ENCODE assay signal across 8 cellular contexts in the genomic region with DNA sequence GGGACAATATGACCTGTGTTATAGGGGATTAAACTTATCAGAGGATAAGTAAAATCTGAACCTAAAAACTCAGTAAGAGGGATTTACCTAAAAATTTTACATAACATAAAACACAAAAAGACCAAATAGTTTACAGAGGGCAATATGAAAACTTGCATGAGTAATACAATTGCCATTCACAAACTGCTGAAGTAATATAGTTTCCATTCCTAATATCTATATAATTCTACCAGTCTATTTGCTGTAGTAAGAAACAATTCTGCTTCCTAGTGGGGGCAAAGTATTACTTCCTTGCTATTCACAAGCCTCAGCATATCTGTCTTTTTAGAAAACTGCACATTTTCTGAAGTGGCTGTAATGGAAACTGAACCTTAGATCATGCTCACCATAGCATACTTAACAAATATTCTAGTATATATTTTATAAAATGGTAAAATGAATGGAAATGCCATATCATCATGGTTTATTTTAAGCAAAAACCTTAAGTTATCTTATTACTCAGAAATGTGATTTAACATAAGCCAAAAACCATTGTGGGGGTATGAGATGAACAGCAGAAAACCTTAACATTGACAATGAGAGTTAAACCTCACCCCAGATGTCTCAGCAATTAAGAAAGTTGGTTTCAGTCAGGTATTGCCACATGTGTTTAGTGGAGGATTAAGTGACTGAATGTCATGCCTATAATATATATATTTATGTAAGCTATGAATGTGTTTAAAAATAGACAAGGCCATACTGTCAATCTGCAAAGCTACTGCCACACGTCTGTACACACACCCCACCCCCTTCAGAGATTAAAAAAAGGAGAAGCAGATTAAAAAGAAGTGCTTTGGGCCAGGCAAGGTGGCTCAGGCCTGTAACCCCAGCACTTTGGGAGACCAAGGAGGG.
DNase-seq lines count a peak whose midpoint lies in the region; ATAC-seq lines count a peak whose summit lies in the region.

No MANE protein-coding gene starts in this region.

- peaks cover 0 to 28% (median 5%) of the 10 kb centered on the region in 5 donors for H3K36me3 Mint-ChIP-seq in naive thymus-derived CD4-positive, alpha-beta T cell

- CTCF ChIA-PET in naive thymus-derived CD4-positive, alpha-beta T cell (lab: Charles Lee): no interaction called here

- DNase-seq in RPMI8226: peak; percentile 6
- no peak for DNase-seq in NCI-H2081 treated with DMSO at 0.1 percent for 48 hours (lab: John Stamatoyannopoulos, UW)
- no peak for DNase-seq in NCI-H2107 (lab: John Stamatoyannopoulos, UW)
- DNase-seq in naive thymus-derived CD4-positive, alpha-beta T cell: no peak
- no peak for DNase-seq in T-helper 9 cell

- H3K9me3 Mint-ChIP-seq in naive thymus-derived CD4-positive, alpha-beta T cell: no peaks in the 10 kb centered on the region

- no peaks in the 10 kb centered on the region for H3K27me3 ChIP-seq in ACC112 (ENCODE audit: insufficient read depth, low read length)
- H3K27me3 ChIP-seq in naive thymus-derived CD4-positive, alpha-beta T cell (ENCODE audit: control insufficient read depth in 2 of 2, insufficient read depth in 2 of 2, low read length in 2 of 2): no peaks in the 10 kb centered on the region

- peak overlapping the region; percentile 85 for H3K27ac ChIP-seq in ACC112 (ENCODE audit: low read depth, low read length)
- no peak overlapping the region for H3K27ac ChIP-seq in naive thymus-derived CD4-positive, alpha-beta T cell (ENCODE audit: low read depth, low read length)

- H3K27me3 Mint-ChIP-seq in naive thymus-derived CD4-positive, alpha-beta T cell: peaks cover 0 to 5% (median 0%) of the 10 kb centered on the region in 5 donors

- H3K9me3 ChIP-seq in naive thymus-derived CD4-positive, alpha-beta T cell (ENCODE audit: control insufficient read depth in 2 of 3, low read length in 3 of 3): no peaks in the 10 kb centered on the region

- no peaks in the 10 kb centered on the region for H3K36me3 ChIP-seq in ACC112 (ENCODE audit: insufficient read depth, low read length)
- H3K36me3 ChIP-seq in naive thymus-derived CD4-positive, alpha-beta T cell (ENCODE audit: control insufficient read depth in 2 of 3, insufficient read depth in 3 of 3, low read length in 3 of 3): no peaks in the 10 kb centered on the region

- peaks cover 10 to 30% (median 16%) of the 10 kb centered on the region in 7 donors for H3K4me1 Mint-ChIP-seq in naive thymus-derived CD4-positive, alpha-beta T cell

- POLR2A ChIA-PET in naive thymus-derived CD4-positive, alpha-beta T cell (lab: Charles Lee): no interaction called here

- H3K4me3 ChIP-seq in ACC112 (ENCODE audit: low read depth, low read length): no peak overlapping the region
- H3K4me3 ChIP-seq in naive thymus-derived CD4-positive, alpha-beta T cell (ENCODE audit: low read length): no peak overlapping the region

- peak overlapping the region in 1 of 9 donors; percentile 87 for H3K27ac Mint-ChIP-seq in naive thymus-derived CD4-positive, alpha-beta T cell

- no peak overlapping the region for H2AFZ ChIP-seq in ACC112 (ENCODE audit: low read length, unreplicated experiment)

- H3K4me1 ChIP-seq in ACC112 (ENCODE audit: control insufficient read depth, insufficient read depth, low read length, unreplicated experiment): peaks cover 58% of the 10 kb centered on the region
- H3K4me1 ChIP-seq in naive thymus-derived CD4-positive, alpha-beta T cell (ENCODE audit: control insufficient read depth in 2 of 2, insufficient read depth in 2 of 2, low read length in 2 of 2): peaks cover 0 to 5% of the 10 kb centered on the region in 2 donors

- intact Hi-C loops in naive thymus-derived CD4-positive, alpha-beta T cell (cut with micrococcal nuclease): no loop called here

- H3K79me2 ChIP-seq in ACC112 (ENCODE audit: control insufficient read depth, insufficient read depth, low read length, unreplicated experiment): no peaks in the 10 kb centered on the region

- H3K4me3 Mint-ChIP-seq in naive thymus-derived CD4-positive, alpha-beta T cell: no peak overlapping the region

- ATAC-seq in GM18907 (IDR thresholded peaks at IDR 0.05; ENCODE audit: unreplicated experiment) (peak; percentile 72), HG02973 (IDR thresholded peaks at IDR 0.05; ENCODE audit: unreplicated experiment) (peak; percentile 72)
- ATAC-seq in naive thymus-derived CD4-positive, alpha-beta T cell: no peak
